ENCODE assay signal across 25 cellular contexts in the genomic region with DNA sequence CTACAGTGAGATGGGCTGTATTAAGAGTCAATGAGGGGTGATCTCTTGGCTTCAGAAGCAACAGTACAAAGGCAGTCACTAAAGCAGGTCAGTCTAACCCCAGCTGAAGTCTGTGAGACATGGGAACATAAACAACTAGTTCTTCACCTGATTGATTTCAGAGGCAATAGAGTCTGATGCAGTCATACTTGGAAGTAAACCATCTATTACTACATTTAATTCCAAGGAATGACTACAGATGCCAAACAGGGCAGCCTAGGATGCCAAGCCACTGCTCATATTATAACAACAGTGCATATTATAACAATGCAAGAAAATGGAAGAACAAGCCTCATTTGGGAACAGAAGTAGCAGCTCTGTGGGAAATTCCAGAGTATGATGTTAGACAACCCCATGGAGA. TPM values are rescaled to one million over a fixed set of nuclear protein-coding genes. Genes with fewer than 3 reads are reported as not detected.
"Had no signal": no experiment of that assay in that cellular context is flagged by ENCODE, and none has a peak within 500 bp of the region (broad histone marks: within the 10 kb centered on the region; RNA-seq: fewer than 3 reads in every experiment).

No MANE protein-coding gene starts in this region.

- H3K4me1 ChIP-seq: heart right ventricle, left ventricle myocardium inferior, lower lobe of right lung, suprapubic skin, thyroid gland, uterus had no signal

- H3K27me3 ChIP-seq: neural progenitor cell, ovary, suprapubic skin, thyroid gland, uterus had no signal

- FAIRE-seq: colon, islet of Langerhans, small intestine had no signal

- ATAC-seq: effector memory CD8-positive, alpha-beta T cell; heart right ventricle; left cardiac atrium; lower lobe of right lung; right cardiac atrium had no signal

- H3K9me3 ChIP-seq: heart right ventricle, left ventricle myocardium inferior, lower lobe of right lung, ovary, suprapubic skin, thyroid gland, uterus had no signal

- H3K4me3 Mint-ChIP-seq: dendritic cell treated with granulocyte-macrophage colony-stimulating factor and Interleukin-4, amounts not matched to agents 40 ng/mL and 50 ng/mL, for 4 days; effector memory CD8-positive, alpha-beta T cell; memory B cell; mesothelial cell of epicardium; natural killer cell; neural progenitor cell; type B pancreatic cell had no signal

- H3K27ac Mint-ChIP-seq: dendritic cell treated with granulocyte-macrophage colony-stimulating factor and Interleukin-4, amounts not matched to agents 40 ng/mL and 50 ng/mL, for 4 days; effector memory CD8-positive, alpha-beta T cell; memory B cell; mesothelial cell of epicardium; natural killer cell; neural progenitor cell; type B pancreatic cell had no signal

- H3K4me2 ChIP-seq: neural progenitor cell had no signal

- H3K4me3 ChIP-seq: heart right ventricle, left ventricle myocardium inferior, lower lobe of right lung, neural progenitor cell, ovary, suprapubic skin, thyroid gland, uterus had no signal

- H3K36me3 Mint-ChIP-seq: memory B cell, mesothelial cell of epicardium, natural killer cell, neural progenitor cell had no signal

- H3K36me3 ChIP-seq: heart right ventricle, left ventricle myocardium inferior, lower lobe of right lung, neural progenitor cell, ovary, suprapubic skin, thyroid gland, uterus had no signal

- H3K27ac ChIP-seq: heart right ventricle, left ventricle myocardium inferior, lower lobe of right lung, neural progenitor cell, ovary, suprapubic skin, thyroid gland, uterus had no signal

- DNase-seq: effector memory CD8-positive, alpha-beta T cell; erythroblast; heart right ventricle; hypothalamus; left cardiac atrium; left ventricle myocardium inferior; lower lobe of right lung; natural killer cell; nucleus accumbens; ovary; right cardiac atrium; small intestine; stimulated activated CD4-positive, alpha-beta T cell treated with anti-CD3 and anti-CD28 coated beads, Interleukin-12 subunit alpha, Interleukin-12 subunit beta, amount 100 ng/mL, for 4 hours; stimulated activated naive CD4-positive, alpha-beta T cell; thyroid gland; uterus had no signal

- H3K4me1 Mint-ChIP-seq: memory B cell, natural killer cell had no signal

- H3K9me3 Mint-ChIP-seq: dendritic cell treated with granulocyte-macrophage colony-stimulating factor and Interleukin-4, amounts not matched to agents 40 ng/mL and 50 ng/mL, for 4 days; memory B cell; mesothelial cell of epicardium; neural progenitor cell; type B pancreatic cell had no signal

RNA-seq across cellular contexts. Expression of a gene that starts 35.8 kb away (rescaled TPM):
- total RNA-seq: natural killer cell had no signal
- polyA plus RNA-seq: fibroblast of lung had no signal
